Comparison of ENCODE assay signal across 29 cellular contexts in the genomic region with DNA sequence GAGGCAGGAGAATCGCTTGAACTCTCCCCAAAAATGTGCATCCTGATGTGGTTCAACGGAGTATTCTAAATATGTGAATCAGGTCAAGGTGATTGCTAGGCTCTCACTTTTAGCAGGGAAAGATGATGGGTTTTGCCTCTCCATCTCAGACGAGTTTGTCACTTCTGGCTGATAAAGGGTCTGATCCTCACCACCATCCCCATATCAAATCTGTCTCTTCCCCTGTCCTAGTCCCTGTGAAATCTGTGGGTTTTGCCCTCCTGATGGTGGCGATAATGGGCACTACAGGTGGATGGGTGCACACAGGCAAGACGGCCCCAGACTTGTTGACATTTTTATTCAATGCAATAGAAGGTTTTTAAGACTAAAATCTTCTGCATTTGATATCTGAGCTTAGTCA.
"Had no signal": no experiment of that assay in that cellular context is flagged by ENCODE, and none has a peak within 500 bp of the region (broad histone marks: within the 10 kb centered on the region; RNA-seq: fewer than 3 reads in every experiment).

No MANE protein-coding gene starts in this region.

- H3K4me1 ChIP-seq: esophagus squamous epithelium, gastroesophageal sphincter, heart right ventricle had no signal

- H3K9me3 ChIP-seq: esophagus squamous epithelium had no signal

- H3K4me3 ChIP-seq: coronary artery, dorsolateral prefrontal cortex, esophagus squamous epithelium, gastroesophageal sphincter, heart right ventricle, hepatocyte had no signal

- H3K4me3 Mint-ChIP-seq: activated CD4-positive, alpha-beta memory T cell treated with anti-CD3 and anti-CD28 coated beads for 36 hours; activated CD4-positive, alpha-beta T cell treated with anti-CD3 and anti-CD28 coated beads for 36 hours; activated CD4-positive, alpha-beta T cell treated with anti-CD3 and anti-CD28 coated beads, Interleukin-2, amount 10 ng/mL, durations not matched to agents 24 days and 14 days; activated CD8-positive, alpha-beta memory T cell treated with anti-CD3 and anti-CD28 coated beads, Interleukin-2, amount 10 ng/mL, durations not matched to agents 7 days and 5 days; activated CD8-positive, alpha-beta T cell treated with anti-CD3 and anti-CD28 coated beads, Interleukin-2, amount 10 ng/mL, durations not matched to agents 7 days and 5 days; activated naive CD8-positive, alpha-beta T cell; central memory CD8-positive, alpha-beta T cell; dendritic cell treated with granulocyte-macrophage colony-stimulating factor and Interleukin-4, amounts not matched to agents 40 ng/mL and 50 ng/mL, for 4 days had no signal

- H3K36me3 ChIP-seq: brain microvascular endothelial cell, esophagus squamous epithelium, gastroesophageal sphincter, heart right ventricle had no signal

- DNase-seq: activated CD4-positive, alpha-beta memory T cell treated with anti-CD3 and anti-CD28 coated beads for 36 hours; activated CD4-positive, alpha-beta T cell treated with anti-CD3 and anti-CD28 coated beads for 36 hours; activated CD4-positive, alpha-beta T cell treated with anti-CD3 and anti-CD28 coated beads, Interleukin-2, amount 10 ng/mL, durations not matched to agents 24 days and 14 days; activated CD4-positive, CD25-positive, alpha-beta regulatory T cell; activated CD4-positive, CD25-positive, alpha-beta regulatory T cell treated with anti-CD3 and anti-CD28 coated beads, Interleukin-2, amount 50 U/mL, for 72 hours; activated CD8-positive, alpha-beta memory T cell treated with anti-CD3 and anti-CD28 coated beads, Interleukin-2, amount 10 ng/mL, durations not matched to agents 7 days and 5 days; activated CD8-positive, alpha-beta memory T cell treated with anti-CD3 and anti-CD28 coated beads, Interleukin-2, amount 50 U/mL, for 4 hours; activated CD8-positive, alpha-beta T cell treated with anti-CD3 and anti-CD28 coated beads, Interleukin-2, amount 10 ng/mL, durations not matched to agents 7 days and 5 days; activated gamma-delta T cell; activated naive CD4-positive, alpha-beta T cell; activated naive CD4-positive, alpha-beta T cell treated with anti-CD3 and anti-CD28 coated beads, Interleukin-2, amount 50 U/mL, for 16 hours; activated T-cell treated with anti-CD3 and anti-CD28 coated beads, Interleukin-2, amount 50 U/mL, for 1 hour; activated T-cell treated with anti-CD3 and anti-CD28 coated beads, Interleukin-2, amount 50 U/mL, for 48 hours; amniotic stem cell; anterior cingulate cortex; brain microvascular endothelial cell; dorsolateral prefrontal cortex; effector memory CD4-positive, alpha-beta T cell; erythroblast; esophagus squamous epithelium; foreskin melanocyte; heart right ventricle; T-helper 2 cell had no signal

- H3K27ac Mint-ChIP-seq: activated CD4-positive, alpha-beta memory T cell treated with anti-CD3 and anti-CD28 coated beads for 36 hours; activated CD4-positive, alpha-beta T cell treated with anti-CD3 and anti-CD28 coated beads for 36 hours; activated CD4-positive, alpha-beta T cell treated with anti-CD3 and anti-CD28 coated beads, Interleukin-2, amount 10 ng/mL, durations not matched to agents 24 days and 14 days; activated CD8-positive, alpha-beta memory T cell treated with anti-CD3 and anti-CD28 coated beads, Interleukin-2, amount 10 ng/mL, durations not matched to agents 7 days and 5 days; activated CD8-positive, alpha-beta T cell treated with anti-CD3 and anti-CD28 coated beads, Interleukin-2, amount 10 ng/mL, durations not matched to agents 7 days and 5 days; activated naive CD8-positive, alpha-beta T cell; dendritic cell treated with granulocyte-macrophage colony-stimulating factor and Interleukin-4, amounts not matched to agents 40 ng/mL and 50 ng/mL, for 4 days had no signal

- H3K36me3 Mint-ChIP-seq: activated CD4-positive, alpha-beta memory T cell treated with anti-CD3 and anti-CD28 coated beads for 36 hours; activated CD8-positive, alpha-beta memory T cell treated with anti-CD3 and anti-CD28 coated beads, Interleukin-2, amount 10 ng/mL, durations not matched to agents 7 days and 5 days; activated naive CD8-positive, alpha-beta T cell had no signal

- H3K4me1 Mint-ChIP-seq: activated CD4-positive, alpha-beta T cell treated with anti-CD3 and anti-CD28 coated beads for 36 hours; activated CD4-positive, alpha-beta T cell treated with anti-CD3 and anti-CD28 coated beads, Interleukin-2, amount 10 ng/mL, durations not matched to agents 24 days and 14 days; activated CD8-positive, alpha-beta memory T cell treated with anti-CD3 and anti-CD28 coated beads, Interleukin-2, amount 10 ng/mL, durations not matched to agents 7 days and 5 days; central memory CD8-positive, alpha-beta T cell had no signal

- H3K27me3 ChIP-seq: brain microvascular endothelial cell, dorsolateral prefrontal cortex, esophagus squamous epithelium, gastroesophageal sphincter, heart right ventricle, hepatocyte had no signal

- ATAC-seq: activated CD4-positive, alpha-beta T cell treated with anti-CD3 and anti-CD28 coated beads for 36 hours; activated CD8-positive, alpha-beta memory T cell treated with anti-CD3 and anti-CD28 coated beads, Interleukin-2, amount 10 ng/mL, durations not matched to agents 7 days and 5 days; activated CD8-positive, alpha-beta T cell treated with anti-CD3 and anti-CD28 coated beads, Interleukin-2, amount 10 ng/mL, durations not matched to agents 7 days and 5 days; gastroesophageal sphincter; heart right ventricle had no signal

- H3K27me3 Mint-ChIP-seq: activated CD4-positive, alpha-beta memory T cell treated with anti-CD3 and anti-CD28 coated beads for 36 hours; activated CD4-positive, alpha-beta T cell treated with anti-CD3 and anti-CD28 coated beads, Interleukin-2, amount 10 ng/mL, durations not matched to agents 24 days and 14 days; activated CD8-positive, alpha-beta memory T cell treated with anti-CD3 and anti-CD28 coated beads, Interleukin-2, amount 10 ng/mL, durations not matched to agents 7 days and 5 days; central memory CD8-positive, alpha-beta T cell; dendritic cell treated with granulocyte-macrophage colony-stimulating factor and Interleukin-4, amounts not matched to agents 40 ng/mL and 50 ng/mL, for 4 days had no signal

- H3K27ac ChIP-seq: brain microvascular endothelial cell, coronary artery, dorsolateral prefrontal cortex, esophagus squamous epithelium, gastroesophageal sphincter, heart right ventricle, hepatocyte had no signal
